ENCODE assay signal across 13 cellular contexts in genomic region chr18:74745658-74746403, GRCh38.
DNase-seq lines count a peak whose midpoint lies in the region; ATAC-seq and TF ChIP-seq lines count a peak whose summit lies in the region.
"Had no signal": no experiment of that assay in that cellular context is flagged by ENCODE, and none has a peak within 500 bp of the region (broad histone marks: within the 10 kb centered on the region; RNA-seq: fewer than 3 reads in every experiment).

No MANE protein-coding gene starts in this region.

- no peaks in the 10 kb centered on the region for H3K9me3 ChIP-seq in MG63
- H3K9me3 ChIP-seq in left lung: no peaks in the 10 kb centered on the region
- H3K9me3 ChIP-seq: colonic mucosa had no signal

- ATAC-seq in left lung (peak; percentile 68), HG03025 (IDR thresholded peaks at IDR 0.05; ENCODE audit: low FRiP score, unreplicated experiment) (no peak), HG02981 (IDR thresholded peaks at IDR 0.05; ENCODE audit: unreplicated experiment) (no peak), GM18867 (IDR thresholded peaks at IDR 0.05; ENCODE audit: unreplicated experiment) (no peak)
- ATAC-seq: GM12878 had no signal

- no peaks in the 10 kb centered on the region for H3K4me1 ChIP-seq in left lung
- H3K4me1 ChIP-seq: colonic mucosa had no signal

- no peaks in the 10 kb centered on the region for H3K27me3 ChIP-seq in MG63
- no peaks in the 10 kb centered on the region for H3K27me3 ChIP-seq in brain microvascular endothelial cell (replicated peaks)
- H3K27me3 ChIP-seq in left lung: no peaks in the 10 kb centered on the region
- H3K27me3 ChIP-seq: colonic mucosa had no signal

- H3K27ac ChIP-seq in brain microvascular endothelial cell: peak overlapping the region; percentile 17
- no peak overlapping the region for H3K27ac ChIP-seq in left lung
- H3K27ac ChIP-seq: colonic mucosa had no signal

- TF ChIP-seq CTCF in brain microvascular endothelial cell (IDR thresholded peaks at IDR 0.05; ENCODE audit: low read depth, low read length, missing control alignments) (no peak), left lung (IDR thresholded peaks at IDR 0.05) (no peak)

- no peaks in the 10 kb centered on the region for H3K36me3 ChIP-seq in MG63
- no peaks in the 10 kb centered on the region for H3K36me3 ChIP-seq in brain microvascular endothelial cell (replicated peaks)
- H3K36me3 ChIP-seq in left lung: no peaks in the 10 kb centered on the region
- H3K36me3 ChIP-seq: colonic mucosa had no signal

- intact Hi-C loops in left lung (cut with DNase I) (no loop called here), head of caudate nucleus (cut with DNase I) (no loop called here)

- no peak overlapping the region for H3K4me3 ChIP-seq in MG63
- no peak overlapping the region for H3K4me3 ChIP-seq in brain microvascular endothelial cell (ENCODE audit: low read depth, low read length)
- H3K4me3 ChIP-seq in left lung: no peak overlapping the region
- H3K4me3 ChIP-seq: colonic mucosa, GM12878 had no signal

- in situ Hi-C loops in Caki2 (cut with HindIII; ENCODE audit: low pct_unique_long_range_greater_than_20kb, low sequenced_read_pairs) (no loop called here), brain microvascular endothelial cell (cut with HindIII; ENCODE audit: low pct_ligation_motif_present, low sequenced_read_pairs) (no loop called here)

- DNase-seq in Caki2 (ENCODE audit: low read depth) (peak; percentile 25), MG63 (peak; percentile 62), brain microvascular endothelial cell (peak; percentile 82), left lung (no peak), head of caudate nucleus (no peak)
- DNase-seq: activated B cell treated with CpG ODN at 0.5 μM for 24 hours; CD4-positive, alpha-beta memory T cell; colonic mucosa; stimulated activated CD4-positive, alpha-beta T cell treated with anti-CD3 and anti-CD28 coated beads, Interleukin-4, amount 100 ng/mL, for 24 hours had no signal

Comparison
In these comparisons a context has a peak if more than half of its experiments do, and no peak if none do; other contexts are left out.
1. DNase-seq: peak in Caki2 (single experiment), MG63 (single experiment) and brain microvascular endothelial cell (single experiment); none in left lung (0 of 2) and head of caudate nucleus (0 of 42).